1 cellular context compared by ENCODE assay signal in the genomic region with DNA sequence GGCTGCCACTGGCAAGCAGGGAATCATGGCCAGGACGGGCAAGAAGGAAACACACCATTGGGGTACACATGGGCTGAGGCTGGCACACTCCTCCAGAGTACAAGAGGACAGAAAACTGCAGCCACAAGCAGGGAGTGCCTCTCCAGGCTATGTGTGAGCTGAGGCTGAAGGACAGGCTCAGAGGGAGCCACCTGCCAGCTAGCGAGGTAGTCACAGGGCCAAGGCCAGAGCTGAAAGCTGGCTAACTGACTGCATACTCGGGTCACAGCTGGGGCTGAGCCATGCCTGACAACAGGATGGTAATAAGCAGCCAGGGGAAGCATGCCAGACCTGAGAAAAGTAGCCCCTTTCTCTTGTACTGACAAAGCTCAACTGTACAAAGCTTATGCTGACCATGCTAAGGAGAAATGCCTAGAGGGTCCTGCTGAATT.
TF ChIP-seq lines count a peak whose summit lies in the region.

No MANE protein-coding gene starts in this region.

TF ChIP-seq in SK-N-SH treated with all-trans-retinoic acid at 6 μM for 48 hours, 23 proteins besides CTCF, POLR2A, EP300 and RAD21 (continued from another document):
- no peak for TF ChIP-seq ESRRG (CRISPR knock-in tag; IDR thresholded peaks at IDR 0.05)
- TF ChIP-seq ISL1 (CRISPR knock-in tag; IDR thresholded peaks at IDR 0.05) = no peak
- TF ChIP-seq ZNF8 (CRISPR knock-in tag; IDR thresholded peaks at IDR 0.05) = no peak
